ENCODE assay signal across 20 cellular contexts in the genomic region with DNA sequence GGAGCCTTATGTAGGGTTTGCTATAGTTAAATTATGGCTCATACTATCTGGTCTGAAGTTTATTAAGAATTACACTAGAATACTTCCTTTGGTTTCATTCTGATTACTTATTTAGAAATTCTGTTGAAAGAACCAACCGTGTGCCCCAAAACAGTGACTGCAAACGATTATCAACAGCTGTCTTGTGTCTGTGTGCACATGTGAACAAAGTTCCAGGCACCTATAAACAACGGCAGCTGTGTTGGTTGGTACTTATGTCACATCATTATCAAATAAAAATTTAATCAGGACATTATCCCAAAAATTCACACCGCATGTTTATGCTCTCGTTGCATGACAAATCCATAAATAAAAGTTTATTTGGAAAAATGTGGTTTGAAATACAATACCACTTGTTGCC.
"Had no signal": no experiment of that assay in that cellular context is flagged by ENCODE, and none has a peak within 500 bp of the region (broad histone marks: within the 10 kb centered on the region; RNA-seq: fewer than 3 reads in every experiment).

No MANE protein-coding gene starts in this region.

- H3K9me3 Mint-ChIP-seq: activated naive CD4-positive, alpha-beta T cell treated with anti-CD3 and anti-CD28 coated beads, Interleukin-2, amount 10 ng/mL, durations not matched to agents 7 days and 5 days; activated naive CD8-positive, alpha-beta T cell treated with anti-CD3 and anti-CD28 coated beads, Interleukin-2, amount 50 U/mL, for 24 hours; stimulated activated naive CD8-positive, alpha-beta T cell treated with anti-CD3 and anti-CD28 coated beads, Interleukin-15, Interleukin-2, amounts not matched to agents 100 ng/mL and 50 ng/mL, for 24 hours; type B pancreatic cell had no signal

- H3K9me3 ChIP-seq: gastroesophageal sphincter, heart right ventricle, left lung had no signal

- H3K36me3 ChIP-seq: gastroesophageal sphincter, heart right ventricle, left lung had no signal

- DNase-seq: activated CD8-positive, alpha-beta memory T cell treated with anti-CD3 and anti-CD28 coated beads for 24 hours; activated CD8-positive, alpha-beta memory T cell treated with anti-CD3 and anti-CD28 coated beads, Interleukin-2, amount 50 U/mL, for 48 hours; activated effector memory CD4-positive, alpha-beta T cell treated with Interleukin-2 at 50 U/mL for 16 hours; activated naive CD4-positive, alpha-beta T cell treated with anti-CD3 and anti-CD28 coated beads, Interleukin-2, amount 10 ng/mL, durations not matched to agents 7 days and 5 days; activated naive CD8-positive, alpha-beta T cell treated with anti-CD3 and anti-CD28 coated beads, Interleukin-2, amount 50 U/mL, for 24 hours; activated T-cell treated with anti-CD3 and anti-CD28 coated beads, Interleukin-2, amount 50 U/mL, for 48 hours; aorta; cortex of kidney; erythroblast; heart right ventricle; left lung; occipital lobe; retina; T1000 had no signal

- H3K27me3 ChIP-seq: gastroesophageal sphincter, heart right ventricle, left lung had no signal

- H3K27ac Mint-ChIP-seq: activated naive CD4-positive, alpha-beta T cell treated with anti-CD3 and anti-CD28 coated beads, Interleukin-2, amount 10 ng/mL, durations not matched to agents 7 days and 5 days; activated naive CD8-positive, alpha-beta T cell treated with anti-CD3 and anti-CD28 coated beads, Interleukin-2, amount 50 U/mL, for 24 hours; stimulated activated naive CD8-positive, alpha-beta T cell treated with anti-CD3 and anti-CD28 coated beads, Interleukin-15, Interleukin-2, amounts not matched to agents 100 ng/mL and 50 ng/mL, for 24 hours; type B pancreatic cell had no signal

- H3K4me3 ChIP-seq: left lung, skin epidermis had no signal

- H3K27ac ChIP-seq: gastroesophageal sphincter, left lung, skin epidermis had no signal

- FAIRE-seq: endometrium had no signal

- H3K4me3 Mint-ChIP-seq: activated naive CD4-positive, alpha-beta T cell treated with anti-CD3 and anti-CD28 coated beads, Interleukin-2, amount 10 ng/mL, durations not matched to agents 7 days and 5 days; activated naive CD8-positive, alpha-beta T cell treated with anti-CD3 and anti-CD28 coated beads, Interleukin-2, amount 50 U/mL, for 24 hours; stimulated activated naive CD8-positive, alpha-beta T cell treated with anti-CD3 and anti-CD28 coated beads, Interleukin-15, Interleukin-2, amounts not matched to agents 100 ng/mL and 50 ng/mL, for 24 hours; type B pancreatic cell had no signal

- H3K27me3 Mint-ChIP-seq: activated naive CD8-positive, alpha-beta T cell treated with anti-CD3 and anti-CD28 coated beads, Interleukin-2, amount 50 U/mL, for 24 hours; stimulated activated naive CD8-positive, alpha-beta T cell treated with anti-CD3 and anti-CD28 coated beads, Interleukin-15, Interleukin-2, amounts not matched to agents 100 ng/mL and 50 ng/mL, for 24 hours; type B pancreatic cell had no signal

- ATAC-seq: activated CD4-positive, CD25-positive, alpha-beta regulatory T cell treated with anti-CD3 and anti-CD28 coated beads, Interleukin-2, amount 50 U/mL, for 24 hours; activated naive CD8-positive, alpha-beta T cell treated with anti-CD3 and anti-CD28 coated beads, Interleukin-2, amount 50 U/mL, for 24 hours; gastroesophageal sphincter; heart right ventricle; left lung had no signal
